In the genomic region with DNA sequence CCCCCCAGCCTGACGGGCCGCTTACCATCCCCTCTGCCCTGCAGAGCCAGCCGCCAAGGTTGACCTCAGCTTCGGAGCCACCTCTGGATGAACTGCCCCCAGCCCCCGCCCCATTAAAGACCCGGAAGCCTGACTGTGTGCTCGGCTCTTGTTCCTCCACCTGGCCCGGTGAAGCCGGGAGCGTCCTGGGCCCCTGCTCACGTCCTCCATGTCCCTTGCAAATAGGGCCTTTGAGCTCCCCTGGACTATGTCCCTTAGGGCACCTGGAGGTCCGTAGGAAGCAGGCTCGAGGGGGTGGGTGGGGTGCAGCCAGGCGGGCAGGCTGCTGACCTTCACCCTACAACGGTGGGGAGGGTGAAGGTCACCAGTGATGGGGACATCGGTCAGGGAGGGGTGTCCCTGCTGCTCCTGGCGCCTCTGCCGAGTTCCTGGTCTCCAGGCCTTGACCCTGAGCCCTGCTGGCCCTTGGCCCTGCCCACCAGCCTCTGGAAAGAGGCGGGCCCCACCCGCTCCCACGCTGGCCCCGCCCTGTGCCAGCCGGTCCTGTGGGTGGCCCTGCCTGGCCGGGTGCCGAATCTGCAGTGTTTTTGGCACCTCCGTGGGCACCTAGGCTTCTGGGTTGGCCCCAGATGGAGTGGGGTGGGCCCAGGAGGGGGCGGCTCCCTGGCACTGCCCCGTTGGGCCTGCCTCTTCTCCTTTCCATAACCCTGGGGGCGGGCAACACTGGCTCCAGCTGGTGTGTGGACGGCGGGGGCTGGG, we compare ENCODE assay signal across 8 cellular contexts. TPM values are rescaled to one million over a fixed set of nuclear protein-coding genes. Genes with fewer than 3 reads are reported as not detected.
A peak's percentile ranks its signal among the peaks of the same experiment; 100 is the strongest.
DNase-seq lines count a peak whose midpoint lies in the region; ATAC-seq and TF ChIP-seq lines count a peak whose summit lies in the region.

No MANE protein-coding gene starts in this region.

- peaks cover 29% of the 10 kb centered on the region for H3K79me2 ChIP-seq in hepatocyte

- H3K4me1 ChIP-seq in hepatocyte (ENCODE audit: insufficient read depth) = peaks cover 49% of the 10 kb centered on the region

- peak; percentile 9 for DNase-seq in HT-29 (ENCODE audit: low spot score)
- peak; percentile 44 to 58 for DNase-seq in activated T-cell treated with anti-CD3 and anti-CD28 coated beads, Interleukin-2, amount 50 U/mL, for 48 hours
- DNase-seq in hepatocyte (ENCODE audit: low spot score) = peak; percentile 62
- peak; percentile 39 for DNase-seq in stimulated activated naive CD8-positive, alpha-beta T cell treated with anti-CD3 and anti-CD28 coated beads, Interleukin-15, Interleukin-2, amounts not matched to agents 100 U/mL and 50 U/mL, for 24 hours
- no peak for DNase-seq in NCI-H1417 (lab: John Stamatoyannopoulos, UW)

- H3K27ac ChIP-seq in hepatocyte = peak overlapping the region; percentile 100

- H3K4me3 ChIP-seq in hepatocyte = no peak overlapping the region

- H4K20me1 ChIP-seq in hepatocyte (ENCODE audit: insufficient read depth, poor library complexity, severe bottlenecking) = no peaks in the 10 kb centered on the region

- H3K9me3 ChIP-seq in hepatocyte (ENCODE audit: low read depth) = no peaks in the 10 kb centered on the region

- no peak for ATAC-seq in stimulated activated naive CD8-positive, alpha-beta T cell treated with anti-CD3 and anti-CD28 coated beads, Interleukin-15, Interleukin-2, amounts not matched to agents 100 U/mL and 50 U/mL, for 24 hours
- ATAC-seq in HG02571 (IDR thresholded peaks at IDR 0.05; ENCODE audit: unreplicated experiment) (no peak), HG02610 (IDR thresholded peaks at IDR 0.05; ENCODE audit: unreplicated experiment) (no peak), HG03196 (IDR thresholded peaks at IDR 0.05; ENCODE audit: unreplicated experiment) (no peak)

- TF ChIP-seq CTCF in hepatocyte (IDR thresholded peaks at IDR 0.05; ENCODE audit: poor library complexity) = no peak

- no peak overlapping the region for H2AFZ ChIP-seq in hepatocyte

- no peaks in the 10 kb centered on the region for H3K27me3 ChIP-seq in hepatocyte

- 65% methylated on average over 27 of the region's 31 CpGs for WGBS in hepatocyte (ENCODE audit: low lambda C conversion rate, missing lambda C conversion rate)

- no peaks in the 10 kb centered on the region for H3K36me3 ChIP-seq in hepatocyte (replicated peaks; ENCODE audit: insufficient read depth, low read depth)

- no peaks in the 10 kb centered on the region for H3K9me2 ChIP-seq in hepatocyte (replicated peaks; ENCODE audit: insufficient read depth)

- H3K4me2 ChIP-seq in hepatocyte = peak overlapping the region; percentile 70

RNA-seq across cellular contexts. Expression of a gene that starts 3.3 kb away (rescaled TPM):
- total RNA-seq in HT-29 (2014; rRNA removed; shearing (Covaris generic)) = 142 and 159 TPM in 2 replicates
- total RNA-seq in hepatocyte = 54.0 and 64.1 TPM in 2 replicates
- polyA plus RNA-seq in hepatocyte = 291 and 297 TPM in 2 replicates

RNA-seq across cellular contexts. Expression of a gene that starts 3.5 kb away (rescaled TPM):
- 32.5 and 38.6 TPM in 2 replicates for total RNA-seq in HT-29 (2014; rRNA removed; shearing (Covaris generic))
- total RNA-seq in hepatocyte = 28.7 and 30.1 TPM in 2 replicates
- polyA plus RNA-seq in hepatocyte = 94.6 and 98.4 TPM in 2 replicates

RNA-seq across cellular contexts. Expression of a gene that starts 7.1 kb away (rescaled TPM):
- total RNA-seq in HT-29 (2014; rRNA removed; shearing (Covaris generic)) = 2.4 and 3.9 TPM in 2 replicates
- 1.1 and 4.2 TPM in 2 replicates for total RNA-seq in hepatocyte
- 7.1 and 10.7 TPM in 2 replicates for polyA plus RNA-seq in hepatocyte

RNA-seq across cellular contexts. Expression of a gene that starts 24.3 kb away (rescaled TPM):
- 72.3 and 72.7 TPM in 2 replicates for total RNA-seq in HT-29 (2014; rRNA removed; shearing (Covaris generic))
- total RNA-seq in hepatocyte = 212 and 361 TPM in 2 replicates
- 202 and 261 TPM in 2 replicates for polyA plus RNA-seq in hepatocyte

RNA-seq across cellular contexts. Expression of a gene that starts 30.5 kb away (rescaled TPM):
- 156 and 183 TPM in 2 replicates for total RNA-seq in HT-29 (2014; rRNA removed; shearing (Covaris generic))
- 25.5 TPM in 2 replicates for total RNA-seq in hepatocyte
- polyA plus RNA-seq in hepatocyte = 79.9 and 89.5 TPM in 2 replicates

Comparison
In these comparisons a context has a peak if more than half of its experiments do, and no peak if none do; other contexts are left out.
1. DNase-seq: peak in HT-29 (single experiment), activated T-cell treated with anti-CD3 and anti-CD28 coated beads, Interleukin-2, amount 50 U/mL, for 48 hours (2 of 2), hepatocyte (single experiment) and stimulated activated naive CD8-positive, alpha-beta T cell treated with anti-CD3 and anti-CD28 coated beads, Interleukin-15, Interleukin-2, amounts not matched to agents 100 U/mL and 50 U/mL, for 24 hours (single experiment); none in NCI-H1417 (0 of 3).